28 cellular contexts compared by ENCODE assay signal in genomic region chr10:98713586-98713985, GRCh38.
"Had no signal": no experiment of that assay in that cellular context is flagged by ENCODE, and none has a peak within 500 bp of the region (broad histone marks: within the 10 kb centered on the region; RNA-seq: fewer than 3 reads in every experiment).

No MANE protein-coding gene starts in this region.

- H3K4me3 ChIP-seq: colonic mucosa, coronary artery, dorsolateral prefrontal cortex, esophagus muscularis mucosa, esophagus squamous epithelium, gastrocnemius medialis, gastroesophageal sphincter, heart left ventricle, heart right ventricle had no signal

- H3K4me1 ChIP-seq: colonic mucosa, esophagus muscularis mucosa, esophagus squamous epithelium, foreskin keratinocyte, gastrocnemius medialis, gastroesophageal sphincter, heart left ventricle, heart right ventricle had no signal

- FAIRE-seq: colon, endometrium, endothelial cell of umbilical vein, frontal cortex had no signal

- H3K36me3 ChIP-seq: colonic mucosa, esophagus muscularis mucosa, esophagus squamous epithelium, gastrocnemius medialis, gastroesophageal sphincter, heart left ventricle, heart right ventricle had no signal

- H3K27me3 ChIP-seq: colonic mucosa, esophagus muscularis mucosa, esophagus squamous epithelium, foreskin keratinocyte, gastrocnemius medialis, gastroesophageal sphincter, heart left ventricle, heart right ventricle had no signal

- ATAC-seq: effector memory CD8-positive, alpha-beta T cell; esophagus mucosa; foreskin keratinocyte; gastrocnemius medialis; gastroesophageal sphincter; heart left ventricle; heart right ventricle had no signal

- H3K9me3 ChIP-seq: colonic mucosa, esophagus muscularis mucosa, esophagus squamous epithelium, gastrocnemius medialis, gastroesophageal sphincter, heart left ventricle, heart right ventricle had no signal

- H3K27ac ChIP-seq: colonic mucosa, coronary artery, dorsolateral prefrontal cortex, epithelial cell of prostate, esophagus muscularis mucosa, esophagus squamous epithelium, foreskin keratinocyte, gastrocnemius medialis, gastroesophageal sphincter, heart left ventricle, heart right ventricle had no signal

- DNase-seq: colonic mucosa; cortex of kidney; dermis blood vessel endothelial cell; dorsolateral prefrontal cortex; effector CD4-positive, alpha-beta T cell; effector CD8-positive, alpha-beta T cell; effector memory CD4-positive, alpha-beta T cell; effector memory CD8-positive, alpha-beta T cell; endodermal cell; erythroblast; esophagus squamous epithelium; foreskin fibroblast; foreskin keratinocyte; foreskin melanocyte; gastrocnemius medialis; glutamatergic neuron; head of caudate nucleus; heart left ventricle; heart right ventricle had no signal
